Comparison of ENCODE assay signal across 1 cellular context in genomic region chr2:44529448-44529847, GRCh38.
TF ChIP-seq lines count a peak whose summit lies in the region.

No MANE protein-coding gene starts in this region.

TF ChIP-seq in GM23338, 12 proteins besides CTCF, POLR2A, EP300 and RAD21 (continued from another document):
- no peak for TF ChIP-seq ZNF462 (CRISPR knock-in tag; IDR thresholded peaks at IDR 0.05)
- TF ChIP-seq JUNB (IDR thresholded peaks at IDR 0.05; ENCODE audit: unreplicated experiment), result no peak
